ENCODE assay signal across 25 cellular contexts in genomic region chr14:55684956-55685584, GRCh38.
DNase-seq lines count a peak whose midpoint lies in the region; ATAC-seq and FAIRE-seq lines count a peak whose summit lies in the region.
"Had no signal": no experiment of that assay in that cellular context is flagged by ENCODE, and none has a peak within 500 bp of the region (broad histone marks: within the 10 kb centered on the region; RNA-seq: fewer than 3 reads in every experiment).

No MANE protein-coding gene starts in this region.

- H3K27me3 ChIP-seq in right cardiac atrium (ENCODE audit: control insufficient read depth, insufficient read depth), result no peaks in the 10 kb centered on the region
- H3K27me3 ChIP-seq: cardiac muscle cell, pancreas, SJSA1, upper lobe of right lung had no signal

- H3K27ac Mint-ChIP-seq in activated naive CD4-positive, alpha-beta T cell treated with anti-CD3 and anti-CD28 coated beads, Interleukin-2, amount 50 U/mL, for 24 hours, result peak overlapping the region; percentile 10
- H3K27ac Mint-ChIP-seq in activated naive CD4-positive, alpha-beta T cell treated with anti-CD3 and anti-CD28 coated beads, Interleukin-2, amount 50 U/mL, for 72 hours, result no peak overlapping the region
- H3K27ac Mint-ChIP-seq in central memory CD8-positive, alpha-beta T cell (ENCODE audit: low read depth), result peak overlapping the region; percentile 36
- H3K27ac Mint-ChIP-seq: activated T-helper 2 cell treated with anti-CD3 and anti-CD28 coated beads, Interferon-gamma antibody, Interleukin-2, Interleukin-4, amounts not matched to agents 10 μg/mL and 5 μg/mL and 100 μg/mL, durations not matched to agents 14 hours and 24 hours and 36 hours; immature natural killer cell; T-helper 2 cell treated with Interferon-gamma antibody and Interleukin-4, amounts not matched to agents 5 μg/mL and 100 μg/mL, for 36 hours had no signal

- peaks cover 24% of the 10 kb centered on the region for H3K36me3 Mint-ChIP-seq in activated naive CD4-positive, alpha-beta T cell treated with anti-CD3 and anti-CD28 coated beads, Interleukin-2, amount 50 U/mL, for 24 hours
- H3K36me3 Mint-ChIP-seq in activated naive CD4-positive, alpha-beta T cell treated with anti-CD3 and anti-CD28 coated beads, Interleukin-2, amount 50 U/mL, for 72 hours, result peaks cover 6% of the 10 kb centered on the region in 2 donors
- H3K36me3 Mint-ChIP-seq in central memory CD8-positive, alpha-beta T cell (ENCODE audit: insufficient read depth), result peaks cover 37% of the 10 kb centered on the region

- no peaks in the 10 kb centered on the region for H3K9me3 ChIP-seq in right cardiac atrium (ENCODE audit: control insufficient read depth, low read length)
- H3K9me3 ChIP-seq: HAP-1, lower lobe of right lung, pancreas, SJSA1, upper lobe of right lung had no signal

- peak; percentile 27 for FAIRE-seq in urothelium cell line (lab: Jason Lieb, UNC)
- FAIRE-seq: pancreas had no signal

- no peaks in the 10 kb centered on the region for H3K27me3 Mint-ChIP-seq in activated naive CD4-positive, alpha-beta T cell treated with anti-CD3 and anti-CD28 coated beads, Interleukin-2, amount 50 U/mL, for 24 hours
- H3K27me3 Mint-ChIP-seq in central memory CD8-positive, alpha-beta T cell, result no peaks in the 10 kb centered on the region

- intact Hi-C loops in right cardiac atrium (cut with DNase I), result no loop called here

- 92% methylated on average over 8 of the region's 8 CpGs for WGBS in right cardiac atrium

- no peak for ATAC-seq in activated naive CD4-positive, alpha-beta T cell treated with anti-CD3 and anti-CD28 coated beads, Interleukin-2, amount 50 U/mL, for 72 hours
- ATAC-seq in central memory CD8-positive, alpha-beta T cell (replicated peaks; ENCODE audit: extremely low read depth, poor library complexity, severe bottlenecking), result no peak
- ATAC-seq in right cardiac atrium (peak; percentile 65 to 70), HG03565 (IDR thresholded peaks at IDR 0.05; ENCODE audit: unreplicated experiment) (no peak), GM19328 (IDR thresholded peaks at IDR 0.05; ENCODE audit: unreplicated experiment) (no peak)
- ATAC-seq: lower lobe of right lung, pancreas, PC-3, upper lobe of right lung had no signal

- no peaks in the 10 kb centered on the region for H3K4me1 Mint-ChIP-seq in activated naive CD4-positive, alpha-beta T cell treated with anti-CD3 and anti-CD28 coated beads, Interleukin-2, amount 50 U/mL, for 24 hours
- H3K4me1 Mint-ChIP-seq in central memory CD8-positive, alpha-beta T cell, result no peaks in the 10 kb centered on the region
- H3K4me1 Mint-ChIP-seq: immature natural killer cell had no signal

- no peak overlapping the region for H3K4me3 Mint-ChIP-seq in activated naive CD4-positive, alpha-beta T cell treated with anti-CD3 and anti-CD28 coated beads, Interleukin-2, amount 50 U/mL, for 24 hours
- no peak overlapping the region for H3K4me3 Mint-ChIP-seq in central memory CD8-positive, alpha-beta T cell
- H3K4me3 Mint-ChIP-seq: immature natural killer cell; T-helper 2 cell treated with Interferon-gamma antibody and Interleukin-4, amounts not matched to agents 5 μg/mL and 100 μg/mL, for 36 hours had no signal

- no peak overlapping the region for H3K4me3 ChIP-seq in right cardiac atrium (ENCODE audit: low read length)
- H3K4me3 ChIP-seq: cardiac muscle cell, HAP-1, lower lobe of right lung, pancreas, SJSA1, smooth muscle cell, upper lobe of right lung had no signal

- no peak overlapping the region for H3K27ac ChIP-seq in right cardiac atrium (ENCODE audit: low read length)
- H3K27ac ChIP-seq: C4-2B, lower lobe of right lung, pancreas, SJSA1, upper lobe of right lung had no signal

- H3K4me1 ChIP-seq in right cardiac atrium (ENCODE audit: control insufficient read depth, insufficient read depth, low read length), result peaks cover 2% of the 10 kb centered on the region
- H3K4me1 ChIP-seq: lower lobe of right lung, pancreas, upper lobe of right lung had no signal

- DNase-seq in activated naive CD4-positive, alpha-beta T cell treated with anti-CD3 and anti-CD28 coated beads, Interleukin-2, amount 50 U/mL, for 72 hours (ENCODE audit: low spot score in 2 of 2), result no peak
- DNase-seq in central memory CD8-positive, alpha-beta T cell (ENCODE audit: low spot score in 2 of 2), result no peak
- no peak for DNase-seq in right cardiac atrium
- DNase-seq in urothelium cell line (ENCODE audit: low spot score), result no peak
- DNase-seq in UCSD-AML1 (lab: John Stamatoyannopoulos, UW; ENCODE audit: unreplicated experiment), result no peak
- DNase-seq: activated CD4-positive, alpha-beta T cell treated with anti-CD3 and anti-CD28 coated beads for 1 hour; amniotic stem cell; immature natural killer cell; lower lobe of right lung; NCI-H1694; NCI-H774; pancreas; PC-3; stimulated activated CD4-positive, alpha-beta T cell treated with anti-CD3 and anti-CD28 coated beads, Interleukin-4, amount 100 ng/mL, for 24 hours; upper lobe of right lung had no signal

- no peaks in the 10 kb centered on the region for H3K9me3 Mint-ChIP-seq in activated naive CD4-positive, alpha-beta T cell treated with anti-CD3 and anti-CD28 coated beads, Interleukin-2, amount 50 U/mL, for 24 hours
- no peaks in the 10 kb centered on the region for H3K9me3 Mint-ChIP-seq in activated naive CD4-positive, alpha-beta T cell treated with anti-CD3 and anti-CD28 coated beads, Interleukin-2, amount 50 U/mL, for 72 hours
- H3K9me3 Mint-ChIP-seq in central memory CD8-positive, alpha-beta T cell, result no peaks in the 10 kb centered on the region
- H3K9me3 Mint-ChIP-seq: activated T-helper 2 cell treated with anti-CD3 and anti-CD28 coated beads, Interferon-gamma antibody, Interleukin-2, Interleukin-4, amounts not matched to agents 10 μg/mL and 5 μg/mL and 100 μg/mL, durations not matched to agents 14 hours and 24 hours and 36 hours; immature natural killer cell; T-helper 2 cell treated with Interferon-gamma antibody and Interleukin-4, amounts not matched to agents 5 μg/mL and 100 μg/mL, for 36 hours had no signal

Comparison
In these comparisons a context has a peak if more than half of its experiments do, and no peak if none do; other contexts are left out.
1. H3K27ac Mint-ChIP-seq: peak in activated naive CD4-positive, alpha-beta T cell treated with anti-CD3 and anti-CD28 coated beads, Interleukin-2, amount 50 U/mL, for 24 hours (single experiment) and central memory CD8-positive, alpha-beta T cell (single experiment); none in activated naive CD4-positive, alpha-beta T cell treated with anti-CD3 and anti-CD28 coated beads, Interleukin-2, amount 50 U/mL, for 72 hours (0 of 2).
2. ATAC-seq: peak in right cardiac atrium (2 of 2); none in activated naive CD4-positive, alpha-beta T cell treated with anti-CD3 and anti-CD28 coated beads, Interleukin-2, amount 50 U/mL, for 72 hours (0 of 2), central memory CD8-positive, alpha-beta T cell (single experiment), HG03565 (single experiment) and GM19328 (single experiment).